ENCODE assay signal across 1 cellular context in genomic region chr2:201580486-201580885, GRCh38.
TF ChIP-seq lines count a peak whose summit lies in the region.

No MANE protein-coding gene starts in this region.

TF ChIP-seq in GM23338, 12 proteins besides CTCF, POLR2A, EP300 and RAD21 (continued from another document):
- TF ChIP-seq ZNF462 (CRISPR knock-in tag; IDR thresholded peaks at IDR 0.05) (no peak), JUNB (IDR thresholded peaks at IDR 0.05; ENCODE audit: unreplicated experiment) (no peak), EZH2phosphoT487 (IDR thresholded peaks at IDR 0.05; ENCODE audit: unreplicated experiment) (no peak), STAT1 (IDR thresholded peaks at IDR 0.05; ENCODE audit: unreplicated experiment) (no peak), CREB1 (CRISPR knock-in tag; IDR thresholded peaks at IDR 0.05; ENCODE audit: low read depth) (no peak), NANOG (IDR thresholded peaks at IDR 0.05; ENCODE audit: borderline replicate concordance) (no peak), ZNF331 (CRISPR knock-in tag; IDR thresholded peaks at IDR 0.05; ENCODE audit: low read depth) (no peak), EZH2 (IDR thresholded peaks at IDR 0.05; ENCODE audit: low read depth, unreplicated experiment) (no peak)
